In genomic region chr11:3126207-3126865, GRCh38 we compare ENCODE assay signal across 12 cellular contexts. TPM values are rescaled to one million over a fixed set of nuclear protein-coding genes. Genes with fewer than 3 reads are reported as not detected.
DNase-seq lines count a peak whose midpoint lies in the region; ATAC-seq and TF ChIP-seq lines count a peak whose summit lies in the region.
"Had no signal": no experiment of that assay in that cellular context is flagged by ENCODE, and none has a peak within 500 bp of the region (broad histone marks: within the 10 kb centered on the region; RNA-seq: fewer than 3 reads in every experiment).

No MANE protein-coding gene starts in this region.

- 87 to 90% (median 89%) methylated on average over 18 to 21 of the region's 21 CpGs for whole genome bisulfite sequencing in ovary, 3 donors

- intact Hi-C loops in cardiac septum (cut with DNase I), result loop anchor here (5.0 kb wide), 1 partner anchor 41 kb away; the partner anchor contains the start of gene OSBPL5
- intact Hi-C loops in ovary (cut with DNase I), result no loop called here
- intact Hi-C loops in Caco-2 (cut with micrococcal nuclease; ENCODE audit: unreplicated experiment), result no loop called here

- TF ChIP-seq EP300 in ovary (IDR thresholded peaks at IDR 0.05), result no peak

- H3K9me3 ChIP-seq in ovary (no peaks in the 10 kb centered on the region), Caco-2 (no peaks in the 10 kb centered on the region)

- no peak for TF ChIP-seq POLR2A in ovary (IDR thresholded peaks at IDR 0.05)

- peak; percentile 51 for DNase-seq in SW480 (ENCODE audit: low spot score)
- DNase-seq in cardiac septum (ENCODE audit: low spot score), result peak; percentile 71
- DNase-seq in ovary, result peak in 3 of 5 donors; percentile 28 to 48 (median 40)
- DNase-seq in Caco-2, result no peak
- DNase-seq: activated CD8-positive, alpha-beta memory T cell treated with anti-CD3 and anti-CD28 coated beads, Interleukin-2, amount 50 U/mL, for 4 hours; NCI-H146; T1000 had no signal

- H3K9me3 Mint-ChIP-seq in Caco-2 (ENCODE audit: unreplicated experiment), result no peaks in the 10 kb centered on the region
- H3K9me3 Mint-ChIP-seq: naive thymus-derived CD8-positive, alpha-beta T cell had no signal

- ATAC-seq in HG03457 (IDR thresholded peaks at IDR 0.05; ENCODE audit: unreplicated experiment), result no peak
- no peak for ATAC-seq in GM21390 (IDR thresholded peaks at IDR 0.05; ENCODE audit: unreplicated experiment)
- ATAC-seq in GM18502 (IDR thresholded peaks at IDR 0.05; ENCODE audit: poor library complexity, unreplicated experiment), result no peak
- ATAC-seq: naive thymus-derived CD8-positive, alpha-beta T cell had no signal

- H3K27ac ChIP-seq in C4-2B, result peak overlapping the region; percentile 96
- H3K27ac ChIP-seq in ovary, result no peak overlapping the region

- H3K27me3 Mint-ChIP-seq in Caco-2 (ENCODE audit: insufficient read depth, unreplicated experiment), result no peaks in the 10 kb centered on the region
- H3K27me3 Mint-ChIP-seq: naive thymus-derived CD8-positive, alpha-beta T cell had no signal

- no peak overlapping the region for H3K27ac Mint-ChIP-seq in Caco-2 (ENCODE audit: unreplicated experiment)
- H3K27ac Mint-ChIP-seq: naive thymus-derived CD8-positive, alpha-beta T cell had no signal

- H3K4me3 ChIP-seq in ovary, result no peak overlapping the region
- H3K4me3 ChIP-seq in Caco-2 (ENCODE audit: low read depth, low read length), result no peak overlapping the region

- CTCF ChIA-PET in Caco-2 (lab: Charles Lee), result no interaction called here

- BruUV-seq in Caco-2 (replicated peaks; lab: Mats Ljungman, UMichigan), result no TSS peak

- TF ChIP-seq CTCF in C4-2B (conservative IDR thresholded peaks at IDR 0.05), result no peak
- TF ChIP-seq CTCF in ovary (IDR thresholded peaks at IDR 0.05), result no peak
- TF ChIP-seq CTCF in Caco-2 (IDR thresholded peaks at IDR 0.05; ENCODE audit: insufficient read depth in 1 of 2, low read depth in 1 of 2, low read length in 1 of 2, severe bottlenecking in 1 of 2, unreplicated experiment in 1 of 2), result no peak

- H3K4me1 Mint-ChIP-seq in Caco-2 (ENCODE audit: low read depth, unreplicated experiment), result no peaks in the 10 kb centered on the region

- H3K4me3 Mint-ChIP-seq in Caco-2 (ENCODE audit: unreplicated experiment), result no peak overlapping the region

- peaks cover 3% of the 10 kb centered on the region for H3K36me3 Mint-ChIP-seq in Caco-2 (ENCODE audit: insufficient read depth, unreplicated experiment)

- no peaks in the 10 kb centered on the region for H3K27me3 ChIP-seq in ovary
- H3K27me3 ChIP-seq in Caco-2 (replicated peaks; ENCODE audit: control insufficient read depth, insufficient read depth, low read length), result no peaks in the 10 kb centered on the region

- H3K4me1 ChIP-seq in ovary (ENCODE audit: insufficient read depth) (peaks cover 10% of the 10 kb centered on the region), Caco-2 (no peaks in the 10 kb centered on the region)

- H3K36me3 ChIP-seq in ovary (no peaks in the 10 kb centered on the region), Caco-2 (ENCODE audit: control insufficient read depth, insufficient read depth, low read length) (no peaks in the 10 kb centered on the region)

- POLR2A ChIA-PET in Caco-2 (lab: Charles Lee), result no interaction called here

RNA-seq across cellular contexts. Expression of gene OSBPL5, which starts 38.8 kb away (rescaled TPM):
- total RNA-seq in cardiac septum (16.6 TPM), ovary (10 to 100 TPM; 12.5 to 41.0 (median 34.1) TPM), Caco-2 (2022) (4.9 and 5.5 TPM in 2 replicates)
- 10 to 100 TPM in 1 of 2 donors, 1 to 10 TPM in 1; 3.0 to 23.3 TPM for polyA plus RNA-seq in ovary

Comparison
In these comparisons a context has a peak if more than half of its experiments do, and no peak if none do; other contexts are left out.
1. DNase-seq: peak in SW480 (single experiment), cardiac septum (single experiment) and ovary (3 of 5); none in Caco-2 (0 of 2).